ENCODE assay signal across 1 cellular context in genomic region chr2:129802290-129802689, GRCh38.
TF ChIP-seq lines count a peak whose summit lies in the region.

No MANE protein-coding gene starts in this region.

TF ChIP-seq in WTC11, 78 proteins besides CTCF, POLR2A, EP300 and RAD21 (continued from another document):
- TF ChIP-seq PRDM15 (CRISPR knock-in tag; IDR thresholded peaks at IDR 0.05) (no peak), ATF1 (CRISPR knock-in tag; IDR thresholded peaks at IDR 0.05) (no peak), AR (CRISPR knock-in tag; IDR thresholded peaks at IDR 0.05) (no peak), ZNF416 (CRISPR knock-in tag; IDR thresholded peaks at IDR 0.05) (no peak), ZNF425 (CRISPR knock-in tag; conservative IDR thresholded peaks at IDR 0.05) (no peak), KAT7 (CRISPR knock-in tag; IDR thresholded peaks at IDR 0.05; ENCODE audit: borderline replicate concordance) (no peak), ZNF532 (CRISPR knock-in tag; IDR thresholded peaks at IDR 0.05; ENCODE audit: borderline replicate concordance) (no peak), NR1H2 (CRISPR knock-in tag; IDR thresholded peaks at IDR 0.05) (no peak)
